ENCODE assay signal across 17 cellular contexts in genomic region chr4:127410644-127411043, GRCh38.
"Had no signal": no experiment of that assay in that cellular context is flagged by ENCODE, and none has a peak within 500 bp of the region (broad histone marks: within the 10 kb centered on the region; RNA-seq: fewer than 3 reads in every experiment).

No MANE protein-coding gene starts in this region.

- H3K27me3 Mint-ChIP-seq: natural killer cell treated with Interleukin-12 subunit alpha and Interleukin-12 subunit beta and Interleukin-15 and Interleukin-18, amount 100 ng/mL, for 72 hours; type B pancreatic cell had no signal

- ATAC-seq: gastrocnemius medialis; natural killer cell treated with Interleukin-12 subunit alpha and Interleukin-12 subunit beta and Interleukin-15 and Interleukin-18, amount 100 ng/mL, for 72 hours had no signal

- H3K27ac Mint-ChIP-seq: natural killer cell treated with Interleukin-12 subunit alpha and Interleukin-12 subunit beta and Interleukin-15 and Interleukin-18, amount 100 ng/mL, for 72 hours; type B pancreatic cell had no signal

- DNase-seq: cortex of kidney; dorsolateral prefrontal cortex; effector CD8-positive, alpha-beta T cell; heart right ventricle; hypothalamus; left lung; mesenchymal stem cell; midbrain; occipital lobe; retina; stimulated activated CD4-positive, alpha-beta T cell treated with anti-CD3 and anti-CD28 coated beads, Interleukin-12 subunit alpha, Interleukin-12 subunit beta, amount 100 ng/mL, for 4 hours; stimulated activated naive CD4-positive, alpha-beta T cell; stomach; thyroid gland had no signal

- H3K4me3 Mint-ChIP-seq: natural killer cell treated with Interleukin-12 subunit alpha and Interleukin-12 subunit beta and Interleukin-15 and Interleukin-18, amount 100 ng/mL, for 72 hours; type B pancreatic cell had no signal
